19 cellular contexts compared by ENCODE assay signal in the genomic region with DNA sequence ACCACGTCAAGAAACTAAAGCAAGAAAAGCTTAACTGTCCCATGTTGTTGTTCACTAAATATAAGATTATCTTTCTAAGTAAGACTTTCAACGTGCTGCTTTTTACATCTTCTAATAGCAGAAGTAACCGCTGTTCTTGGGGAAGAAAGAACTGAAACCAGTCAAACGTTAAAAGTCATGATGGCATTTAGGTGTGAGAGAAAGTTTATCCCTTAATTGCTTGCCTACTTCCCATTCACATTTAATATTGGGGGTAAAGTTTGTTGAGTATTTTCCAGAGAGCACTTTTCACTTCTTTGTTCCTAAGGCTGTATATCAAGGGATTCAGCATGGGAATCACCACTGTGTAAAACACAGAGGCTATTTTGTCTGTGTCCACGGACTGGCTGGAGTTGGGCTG. TPM values are rescaled to one million over a fixed set of nuclear protein-coding genes. Genes with fewer than 3 reads are reported as not detected.
DNase-seq lines count a peak whose midpoint lies in the region; ATAC-seq, FAIRE-seq and TF ChIP-seq lines count a peak whose summit lies in the region.
"Had no signal": no experiment of that assay in that cellular context is flagged by ENCODE, and none has a peak within 500 bp of the region (broad histone marks: within the 10 kb centered on the region; RNA-seq: fewer than 3 reads in every experiment).

No MANE protein-coding gene starts in this region.

- FAIRE-seq in GM19239 (lab: Jason Lieb, UNC), result peak; percentile 84
- FAIRE-seq: colon had no signal

- H3K4me3 ChIP-seq in BLaER1 treated with 17β-estradiol and CSF1 and Interleukin-3, amounts not matched to agents 10 nM and 100 nM, result no peak overlapping the region
- H3K4me3 ChIP-seq in ascending aorta, result no peak overlapping the region
- H3K4me3 ChIP-seq: testis had no signal

- H3K36me3 ChIP-seq in BLaER1 treated with 17β-estradiol and CSF1 and Interleukin-3, amounts not matched to agents 10 nM and 100 nM, result peaks cover 0 to 4% (median 0%) of the 10 kb centered on the region in 11 experiments; a peak in 2 of 22 replicates
- H3K36me3 ChIP-seq in ascending aorta, result no peaks in the 10 kb centered on the region

- no peaks in the 10 kb centered on the region for H3K27me3 ChIP-seq in BLaER1 treated with 17β-estradiol and CSF1 and Interleukin-3, amounts not matched to agents 10 nM and 100 nM
- no peaks in the 10 kb centered on the region for H3K27me3 ChIP-seq in ascending aorta
- H3K27me3 ChIP-seq: testis had no signal

- no peak overlapping the region for H3K27ac ChIP-seq in BLaER1 treated with 17β-estradiol and CSF1 and Interleukin-3, amounts not matched to agents 10 nM and 100 nM
- no peak overlapping the region for H3K27ac ChIP-seq in ascending aorta
- H3K27ac ChIP-seq: testis had no signal

- no peaks in the 10 kb centered on the region for H4K20me1 ChIP-seq in BLaER1 treated with 17β-estradiol and CSF1 and Interleukin-3, amounts not matched to agents 10 nM and 100 nM

- H3K9ac ChIP-seq in BLaER1 treated with 17β-estradiol and CSF1 and Interleukin-3, amounts not matched to agents 10 nM and 100 nM, result no peak overlapping the region

- no peaks in the 10 kb centered on the region for H3K9me3 ChIP-seq in BLaER1 treated with 17β-estradiol and CSF1 and Interleukin-3, amounts not matched to agents 10 nM and 100 nM (replicated peaks in 1 of 11)
- no peaks in the 10 kb centered on the region for H3K9me3 ChIP-seq in ascending aorta
- H3K9me3 ChIP-seq: testis had no signal

- intact Hi-C loops in ascending aorta (cut with DNase I), result no loop called here

- no peak for DNase-seq in GM19239 (ENCODE audit: insufficient read length, low spot score)
- DNase-seq in NOMO-1 (lab: John Stamatoyannopoulos, UW; ENCODE audit: unreplicated experiment in 2 of 2), result peak; percentile 56 to 83
- no peak for DNase-seq in cerebellar cortex (ENCODE audit: low spot score)
- no peak for DNase-seq in GF-D8 (lab: John Stamatoyannopoulos, UW)
- no peak for DNase-seq in ascending aorta (ENCODE audit: low spot score in 2 of 2)
- DNase-seq: activated CD4-positive, alpha-beta memory T cell treated with anti-CD3 and anti-CD28 coated beads for 36 hours; anterior cingulate cortex; mammary epithelial cell; NCI-H1417 treated with DMSO at 0.1 percent for 48 hours; testis had no signal

- TF ChIP-seq CTCF in ascending aorta (IDR thresholded peaks at IDR 0.05), result no peak

- peak overlapping the region in 6 of 11 experiments; percentile 1 to 54 (median 38); a peak in 9 of 22 replicates for H3K4me2 ChIP-seq in BLaER1 treated with 17β-estradiol and CSF1 and Interleukin-3, amounts not matched to agents 10 nM and 100 nM

- peak; percentile 48 for ATAC-seq in HG02678 (IDR thresholded peaks at IDR 0.05; ENCODE audit: unreplicated experiment)
- no peak for ATAC-seq in HG03460 (IDR thresholded peaks at IDR 0.05; ENCODE audit: unreplicated experiment)
- ATAC-seq: activated T-helper 17 cell treated with anti-CD3 and anti-CD28 coated beads, Interleukin-2, amount 50 U/mL, for 72 hours; SK-N-SH treated with all-trans-retinoic acid at 6 μM for 48 hours had no signal

- peaks cover 0 to 15% (median 6%) of the 10 kb centered on the region in 10 experiments; a peak in 9 of 20 replicates for H3K4me1 ChIP-seq in BLaER1 treated with 17β-estradiol and CSF1 and Interleukin-3, amounts not matched to agents 10 nM and 100 nM
- no peaks in the 10 kb centered on the region for H3K4me1 ChIP-seq in ascending aorta
- H3K4me1 ChIP-seq: testis had no signal

RNA-seq across cellular contexts. Expression of a gene that starts 1.0 kb away (rescaled TPM):
- total RNA-seq in ascending aorta, result not detected
- total RNA-seq: activated CD4-positive, alpha-beta memory T cell treated with anti-CD3 and anti-CD28 coated beads for 36 hours; epithelial cell of proximal tubule; G401; mammary epithelial cell; neural crest cell had no signal

Comparison
In these comparisons a context has a peak if more than half of its experiments do, and no peak if none do; other contexts are left out.
1. DNase-seq: peak in NOMO-1 (2 of 2); none in GM19239 (single experiment), cerebellar cortex (single experiment), GF-D8 (single experiment) and ascending aorta (0 of 2).